27 cellular contexts compared by ENCODE assay signal in the genomic region with DNA sequence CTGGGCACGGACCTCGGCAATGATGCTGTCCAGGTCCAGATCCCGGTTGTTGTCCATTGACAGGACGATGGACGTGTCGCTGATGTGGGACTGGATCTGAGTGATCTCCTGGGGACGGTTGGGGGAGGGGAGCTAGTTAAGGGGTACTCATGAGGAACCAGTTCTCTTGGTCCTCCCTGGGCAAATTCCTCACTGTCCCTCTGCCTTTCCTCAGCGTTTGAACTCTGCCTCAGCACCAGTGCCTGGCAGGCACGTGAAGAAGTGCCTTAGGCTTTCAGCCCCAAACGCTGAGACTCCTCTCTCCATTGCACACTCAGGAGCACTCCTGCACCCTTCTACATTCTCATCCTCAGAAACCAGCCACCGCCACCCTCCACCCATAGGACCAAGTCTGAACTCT. TPM values are rescaled to one million over a fixed set of nuclear protein-coding genes. Genes with fewer than 3 reads are reported as not detected.
DNase-seq lines count a peak whose midpoint lies in the region; ATAC-seq and TF ChIP-seq lines count a peak whose summit lies in the region.
"Had no signal": no experiment of that assay in that cellular context is flagged by ENCODE, and none has a peak within 500 bp of the region (broad histone marks: within the 10 kb centered on the region; RNA-seq: fewer than 3 reads in every experiment).

No MANE protein-coding gene starts in this region.

- H3K9ac ChIP-seq in Loucy (ENCODE audit: low read depth, low read length, poor library complexity, severe bottlenecking) (peak overlapping the region; percentile 10), neuronal stem cell (ENCODE audit: low read depth, low read length, poor library complexity) (no peak overlapping the region)
- H3K9ac ChIP-seq: BLaER1 treated with 17β-estradiol and CSF1 and Interleukin-3, amounts not matched to agents 10 nM and 100 nM; GM23248 had no signal

- H3K36me3 Mint-ChIP-seq in stimulated activated effector memory CD8-positive, alpha-beta T cell treated with anti-CD3 and anti-CD28 coated beads, Interleukin-12 subunit alpha, Interleukin-12 subunit beta, amount 100 ng/mL, for 72 hours: no peaks in the 10 kb centered on the region
- peaks cover 8% of the 10 kb centered on the region for H3K36me3 Mint-ChIP-seq in natural killer cell
- H3K36me3 Mint-ChIP-seq: CD14-positive monocyte; CD8-positive, alpha-beta memory T cell had no signal

- no peak overlapping the region for H3K27ac ChIP-seq in neuronal stem cell (replicated peaks; ENCODE audit: low read length)
- H3K27ac ChIP-seq: 22Rv1; BLaER1 treated with 17β-estradiol and CSF1 and Interleukin-3, amounts not matched to agents 10 nM and 100 nM; GM23248 had no signal

- H3K79me1 ChIP-seq in neuronal stem cell (ENCODE audit: low read depth, low read length): no peaks in the 10 kb centered on the region

- peak overlapping the region; percentile 13 for H2AK5ac ChIP-seq in neuronal stem cell (ENCODE audit: low read depth, low read length)

- H3K79me2 ChIP-seq in Loucy (ENCODE audit: insufficient read depth, low read length): no peaks in the 10 kb centered on the region

- no peaks in the 10 kb centered on the region for H3F3A ChIP-seq in Loucy (ENCODE audit: low read depth)

- ATAC-seq in stimulated activated effector memory CD8-positive, alpha-beta T cell treated with anti-CD3 and anti-CD28 coated beads, Interleukin-12 subunit alpha, Interleukin-12 subunit beta, amount 100 ng/mL, for 72 hours: no peak
- ATAC-seq in natural killer cell: no peak

- no peak overlapping the region for H3K4me3 ChIP-seq in Loucy (ENCODE audit: low read length, poor library complexity, severe bottlenecking)
- peak overlapping the region in 1 of 2 donors; percentile 7 for H3K4me3 ChIP-seq in neuronal stem cell (ENCODE audit: low read length in 2 of 2)
- H3K4me3 ChIP-seq: BLaER1 treated with 17β-estradiol and CSF1 and Interleukin-3, amounts not matched to agents 10 nM and 100 nM; GM23248 had no signal

- no peak overlapping the region for H3K4me3 Mint-ChIP-seq in stimulated activated effector memory CD8-positive, alpha-beta T cell treated with anti-CD3 and anti-CD28 coated beads, Interleukin-12 subunit alpha, Interleukin-12 subunit beta, amount 100 ng/mL, for 72 hours
- no peak overlapping the region for H3K4me3 Mint-ChIP-seq in natural killer cell
- H3K4me3 Mint-ChIP-seq: CD14-positive monocyte; CD4-positive, alpha-beta T cell; CD8-positive, alpha-beta memory T cell had no signal

- WGBS in neuronal stem cell (ENCODE audit: extremely low coverage in 2 of 2, insufficient read length in 2 of 2, insufficient replicate concordance in 1 of 2), 2 donors: no CpG with 5 or more reads among the region's 11 CpGs

- intact Hi-C loops in natural killer cell (cut with micrococcal nuclease): no loop called here

- H3K27me3 ChIP-seq in Loucy (ENCODE audit: insufficient read depth, low read length, poor library complexity, severe bottlenecking) (no peaks in the 10 kb centered on the region), neuronal stem cell (ENCODE audit: control insufficient read depth in 3 of 3, insufficient read depth in 3 of 3, low read depth in 1 of 3, low read length in 3 of 3) (no peaks in the 10 kb centered on the region)
- H3K27me3 ChIP-seq: BLaER1 treated with 17β-estradiol and CSF1 and Interleukin-3, amounts not matched to agents 10 nM and 100 nM had no signal

- H3K4me1 Mint-ChIP-seq in stimulated activated effector memory CD8-positive, alpha-beta T cell treated with anti-CD3 and anti-CD28 coated beads, Interleukin-12 subunit alpha, Interleukin-12 subunit beta, amount 100 ng/mL, for 72 hours: no peaks in the 10 kb centered on the region
- H3K4me1 Mint-ChIP-seq in natural killer cell: peaks cover 15 to 35% of the 10 kb centered on the region in 2 donors
- H3K4me1 Mint-ChIP-seq: CD14-positive monocyte had no signal

- no peak overlapping the region for H2BK5ac ChIP-seq in neuronal stem cell (ENCODE audit: low read length)

- H3K27me3 Mint-ChIP-seq in natural killer cell (ENCODE audit: low read depth in 2 of 2): peaks cover 0 to 2% of the 10 kb centered on the region in 2 donors
- H3K27me3 Mint-ChIP-seq: CD4-positive, alpha-beta T cell had no signal

- H4K20me1 ChIP-seq in Loucy (ENCODE audit: insufficient read depth, low read length, poor library complexity, severe bottlenecking): no peaks in the 10 kb centered on the region
- H4K20me1 ChIP-seq: BLaER1 treated with 17β-estradiol and CSF1 and Interleukin-3, amounts not matched to agents 10 nM and 100 nM had no signal

- H3K9me3 Mint-ChIP-seq in stimulated activated effector memory CD8-positive, alpha-beta T cell treated with anti-CD3 and anti-CD28 coated beads, Interleukin-12 subunit alpha, Interleukin-12 subunit beta, amount 100 ng/mL, for 72 hours: no peaks in the 10 kb centered on the region
- H3K9me3 Mint-ChIP-seq in natural killer cell: no peaks in the 10 kb centered on the region
- H3K9me3 Mint-ChIP-seq: CD14-positive monocyte; CD4-positive, alpha-beta T cell; CD8-positive, alpha-beta memory T cell had no signal

- H2BK15ac ChIP-seq in neuronal stem cell (ENCODE audit: low read length): no peak overlapping the region

- no peak overlapping the region for H3K23ac ChIP-seq in neuronal stem cell (ENCODE audit: low read depth, low read length, poor library complexity)

- no peaks in the 10 kb centered on the region for H3K36me3 ChIP-seq in Loucy (ENCODE audit: insufficient read depth, low read length)
- no peaks in the 10 kb centered on the region for H3K36me3 ChIP-seq in neuronal stem cell (replicated peaks in 1 of 2; ENCODE audit: control insufficient read depth in 2 of 2, insufficient read depth in 2 of 2, low read length in 2 of 2)
- H3K36me3 ChIP-seq: BE2C; BLaER1 treated with 17β-estradiol and CSF1 and Interleukin-3, amounts not matched to agents 10 nM and 100 nM had no signal

- no peak overlapping the region for H3K18ac ChIP-seq in neuronal stem cell (ENCODE audit: low read length)

- H3K4me1 ChIP-seq in Loucy (ENCODE audit: insufficient read depth, low read length, poor library complexity, severe bottlenecking): peaks cover 15% of the 10 kb centered on the region
- H3K4me1 ChIP-seq in neuronal stem cell (ENCODE audit: control insufficient read depth in 2 of 2, insufficient read depth in 1 of 2, low read depth in 1 of 2, low read length in 2 of 2): no peaks in the 10 kb centered on the region
- H3K4me1 ChIP-seq: BE2C; BLaER1 treated with 17β-estradiol and CSF1 and Interleukin-3, amounts not matched to agents 10 nM and 100 nM had no signal

- no peaks in the 10 kb centered on the region for H3K9me2 ChIP-seq in Loucy (replicated peaks; ENCODE audit: low read depth, low read length)

- no peak overlapping the region for H3K4me2 ChIP-seq in Loucy (ENCODE audit: low read depth, low read length, poor library complexity, severe bottlenecking)
- H3K4me2 ChIP-seq in neuronal stem cell (ENCODE audit: insufficient read depth, low read length, poor library complexity, severe bottlenecking): no peak overlapping the region
- H3K4me2 ChIP-seq: BLaER1 treated with 17β-estradiol and CSF1 and Interleukin-3, amounts not matched to agents 10 nM and 100 nM had no signal

- no peak overlapping the region for H3K4ac ChIP-seq in neuronal stem cell (ENCODE audit: low read length)

- H3K14ac ChIP-seq in neuronal stem cell (ENCODE audit: low read length): peak overlapping the region; percentile 87

- peak; percentile 26 for DNase-seq in activated CD4-positive, CD25-positive, alpha-beta regulatory T cell treated with anti-CD3 and anti-CD28 coated beads, Interleukin-2, amount 50 U/mL, for 72 hours
- no peak for DNase-seq in activated CD4-positive, CD25-positive, alpha-beta regulatory T cell (lab: John Stamatoyannopoulos, UW)
- DNase-seq in neuronal stem cell (ENCODE audit: low spot score) (no peak), AG08396 (ENCODE audit: low spot score) (no peak), natural killer cell (no peak), COLO829 (ENCODE audit: low spot score) (no peak)
- no peak for DNase-seq in stimulated activated effector memory CD8-positive, alpha-beta T cell treated with anti-CD3 and anti-CD28 coated beads, Interleukin-12 subunit alpha, Interleukin-12 subunit beta, amount 100 ng/mL, for 72 hours (ENCODE audit: low spot score in 2 of 2)
- DNase-seq: AML-193; BE2C; Calu3; CD4-positive, alpha-beta T cell; CD8-positive, alpha-beta memory T cell; COR-L47; DMS53; DMS79 treated with DMSO at 0.1 percent for 48 hours; GF-D8; GM23248; H7; HCEC 1CT had no signal

- no peak overlapping the region for H4K91ac ChIP-seq in neuronal stem cell (ENCODE audit: low read depth, low read length, poor library complexity)

- H3K9me3 ChIP-seq in Loucy (ENCODE audit: insufficient read depth, low read depth, low read length) (no peaks in the 10 kb centered on the region), neuronal stem cell (replicated peaks in 1 of 2; ENCODE audit: control insufficient read depth in 2 of 2, insufficient read depth in 1 of 2, low read depth in 1 of 2, low read length in 2 of 2) (peaks cover 0 to 9% of the 10 kb centered on the region in 2 donors)
- H3K9me3 ChIP-seq: BE2C; BLaER1 treated with 17β-estradiol and CSF1 and Interleukin-3, amounts not matched to agents 10 nM and 100 nM had no signal

- H2AFZ ChIP-seq in Loucy (ENCODE audit: low read length) (no peak overlapping the region), neuronal stem cell (ENCODE audit: low read length) (no peak overlapping the region)
- H2AFZ ChIP-seq: GM23248 had no signal

- TF ChIP-seq CTCF in Loucy (conservative IDR thresholded peaks at IDR 0.05; ENCODE audit: low read length) (no peak), natural killer cell (IDR thresholded peaks at IDR 0.05) (no peak)

- H2BK120ac ChIP-seq in neuronal stem cell (ENCODE audit: low read depth, low read length): no peak overlapping the region

- no peak overlapping the region for H2BK12ac ChIP-seq in neuronal stem cell (ENCODE audit: low read length)

- H4K8ac ChIP-seq in neuronal stem cell (ENCODE audit: low read depth, low read length): no peak overlapping the region

- H3K27ac Mint-ChIP-seq in stimulated activated effector memory CD8-positive, alpha-beta T cell treated with anti-CD3 and anti-CD28 coated beads, Interleukin-12 subunit alpha, Interleukin-12 subunit beta, amount 100 ng/mL, for 72 hours: peak overlapping the region; percentile 7
- H3K27ac Mint-ChIP-seq in natural killer cell: no peak overlapping the region
- H3K27ac Mint-ChIP-seq: CD14-positive monocyte; CD4-positive, alpha-beta T cell had no signal

RNA-seq across cellular contexts. Expression of a gene that starts 9.7 kb away (rescaled TPM):
- not detected for polyA plus RNA-seq in neuronal stem cell (2013, experiment 1 of 2)
- polyA plus RNA-seq in neuronal stem cell (2013, experiment 2 of 2): not detected
- total RNA-seq in natural killer cell: 100 to 1,000 TPM in 1 of 3 donors, 10 to 100 TPM in 2; 21.9 to 136 (median 38.0) TPM
- total RNA-seq: Calu3; CD8-positive, alpha-beta memory T cell; Daoy; G401; GM23248; H1; H7 had no signal
- polyA plus RNA-seq: AG04450; CD14-positive monocyte; CD8-positive, alpha-beta memory T cell; GM23248; H1 had no signal

RNA-seq across cellular contexts. Expression of a gene that starts 17.9 kb away (rescaled TPM):
- polyA plus RNA-seq in neuronal stem cell (2013, experiment 1 of 2): not detected
- not detected for polyA plus RNA-seq in neuronal stem cell (2013, experiment 2 of 2)
- 1 to 10 TPM in 1 of 3 donors, under 1 TPM in 2; 0.38 to 1.2 (median 0.38) TPM for total RNA-seq in natural killer cell
- total RNA-seq: Calu3; CD8-positive, alpha-beta memory T cell; Daoy; G401; GM23248; H1; H7 had no signal
- polyA plus RNA-seq: AG04450; CD14-positive monocyte; CD8-positive, alpha-beta memory T cell; GM23248; H1 had no signal

RNA-seq across cellular contexts. Expression of a gene that starts 26.8 kb away (rescaled TPM):
- not detected for polyA plus RNA-seq in neuronal stem cell (2013, experiment 1 of 2)
- not detected for polyA plus RNA-seq in neuronal stem cell (2013, experiment 2 of 2)
- 10 to 100 TPM; 12.4 to 92.9 (median 23.3) TPM for total RNA-seq in natural killer cell
- total RNA-seq: Calu3, Daoy, G401, GM23248, H1, H7 had no signal
- polyA plus RNA-seq: AG04450, CD14-positive monocyte, GM23248, H1 had no signal

RNA-seq across cellular contexts. Expression of a gene that starts 38.6 kb away (rescaled TPM):
- not detected for polyA plus RNA-seq in neuronal stem cell (2013, experiment 1 of 2)
- polyA plus RNA-seq in neuronal stem cell (2013, experiment 2 of 2): not detected
- not detected for total RNA-seq in natural killer cell
- total RNA-seq: Calu3; CD4-positive, alpha-beta T cell; CD8-positive, alpha-beta memory T cell; Daoy; G401; GM23248; H1; H7 had no signal
- polyA plus RNA-seq: AG04450; CD14-positive monocyte; CD8-positive, alpha-beta memory T cell; GM23248; H1 had no signal
